ENCODE assay signal across 8 cellular contexts in the genomic region with DNA sequence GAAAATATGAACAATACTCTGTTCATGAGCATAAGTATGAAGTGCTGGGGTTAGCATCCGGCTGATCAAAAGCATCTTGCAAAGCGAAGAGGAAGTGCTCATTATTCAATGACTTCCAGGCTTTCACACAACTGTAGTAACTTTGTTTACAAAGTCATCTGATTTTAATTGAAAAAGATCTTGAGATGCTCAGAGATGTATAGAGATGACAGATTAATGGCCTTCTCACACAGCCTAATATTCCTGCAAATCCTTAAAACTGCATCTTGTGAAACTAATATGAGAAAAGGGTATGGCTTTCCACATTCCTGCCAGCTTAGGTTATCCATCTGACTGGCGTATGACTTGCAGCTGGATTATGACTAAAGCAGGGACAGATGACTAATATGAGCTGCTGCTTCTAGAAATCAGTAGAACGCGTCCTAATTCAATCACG.
A peak's percentile ranks its signal among the peaks of the same experiment; 100 is the strongest.
DNase-seq lines count a peak whose midpoint lies in the region; ATAC-seq and TF ChIP-seq lines count a peak whose summit lies in the region.

No MANE protein-coding gene starts in this region.

- H3K4me1 ChIP-seq in left ventricle myocardium inferior (no peaks in the 10 kb centered on the region), upper lobe of right lung (no peaks in the 10 kb centered on the region)

- peaks cover 3% of the 10 kb centered on the region for H3K9me3 Mint-ChIP-seq in activated T-helper 17 cell treated with anti-CD3 and anti-CD28 coated beads, Interleukin-2, amount 50 U/mL, for 72 hours

- DNase-seq in Right ventricle myocardium inferior (ENCODE audit: missing footprints): no peak
- DNase-seq in left ventricle myocardium inferior: no peak
- peak in 23 of 42 donors; percentile 5 to 64 (median 38) for DNase-seq in head of caudate nucleus
- no peak for DNase-seq in upper lobe of right lung
- DNase-seq in coronary artery (ENCODE audit: low spot score): no peak
- no peak for DNase-seq in NCI-H128 (lab: John Stamatoyannopoulos, UW; ENCODE audit: unreplicated experiment)

- H3K36me3 ChIP-seq in left ventricle myocardium inferior (no peaks in the 10 kb centered on the region), upper lobe of right lung (no peaks in the 10 kb centered on the region)

- H3K4me3 ChIP-seq in left ventricle myocardium inferior (no peak overlapping the region), upper lobe of right lung (no peak overlapping the region), coronary artery (no peak overlapping the region)

- no peak overlapping the region for H3K4me3 Mint-ChIP-seq in activated T-helper 17 cell treated with anti-CD3 and anti-CD28 coated beads, Interleukin-2, amount 50 U/mL, for 72 hours

- no peak overlapping the region for H3K27ac ChIP-seq in left ventricle myocardium inferior (replicated peaks)
- H3K27ac ChIP-seq in upper lobe of right lung: no peak overlapping the region
- no peak overlapping the region for H3K27ac ChIP-seq in coronary artery

- ATAC-seq in Right ventricle myocardium inferior (peak; percentile 46), upper lobe of right lung (peak; percentile 36), GM21447 (IDR thresholded peaks at IDR 0.05; ENCODE audit: unreplicated experiment) (no peak)
- peak; percentile 85 for ATAC-seq in activated T-helper 17 cell treated with anti-CD3 and anti-CD28 coated beads, Interleukin-2, amount 50 U/mL, for 72 hours (replicated peaks)

- H3K36me3 Mint-ChIP-seq in activated T-helper 17 cell treated with anti-CD3 and anti-CD28 coated beads, Interleukin-2, amount 50 U/mL, for 72 hours (ENCODE audit: low read depth): no peaks in the 10 kb centered on the region

- no peaks in the 10 kb centered on the region for H3K27me3 Mint-ChIP-seq in activated T-helper 17 cell treated with anti-CD3 and anti-CD28 coated beads, Interleukin-2, amount 50 U/mL, for 72 hours

- no peak overlapping the region for H3K27ac Mint-ChIP-seq in activated T-helper 17 cell treated with anti-CD3 and anti-CD28 coated beads, Interleukin-2, amount 50 U/mL, for 72 hours

- peaks cover 6% of the 10 kb centered on the region for H3K4me1 Mint-ChIP-seq in activated T-helper 17 cell treated with anti-CD3 and anti-CD28 coated beads, Interleukin-2, amount 50 U/mL, for 72 hours

- H3K9me3 ChIP-seq in left ventricle myocardium inferior (replicated peaks) (peaks cover 12% of the 10 kb centered on the region), upper lobe of right lung (no peaks in the 10 kb centered on the region)

- H3K27me3 ChIP-seq in left ventricle myocardium inferior (ENCODE audit: low read depth) (no peaks in the 10 kb centered on the region), upper lobe of right lung (no peaks in the 10 kb centered on the region)

- intact Hi-C loops in Right ventricle myocardium inferior (cut with DNase I): no loop called here
- intact Hi-C loops in left ventricle myocardium inferior (cut with micrococcal nuclease): no loop called here
- intact Hi-C loops in head of caudate nucleus (cut with DNase I): no loop called here
- intact Hi-C loops in upper lobe of right lung (cut with DNase I): no loop called here

- TF ChIP-seq CTCF in left ventricle myocardium inferior (IDR thresholded peaks at IDR 0.05; ENCODE audit: borderline replicate concordance) (no peak), upper lobe of right lung (IDR thresholded peaks at IDR 0.05) (no peak), coronary artery (IDR thresholded peaks at IDR 0.05) (no peak)

Comparison
In these comparisons a context has a peak if more than half of its experiments do, and no peak if none do; other contexts are left out.
1. DNase-seq: peak in head of caudate nucleus (23 of 42); none in Right ventricle myocardium inferior (single experiment), left ventricle myocardium inferior (single experiment), upper lobe of right lung (single experiment), coronary artery (single experiment) and NCI-H128 (single experiment).